Comparison of ENCODE assay signal across 13 cellular contexts in the genomic region with DNA sequence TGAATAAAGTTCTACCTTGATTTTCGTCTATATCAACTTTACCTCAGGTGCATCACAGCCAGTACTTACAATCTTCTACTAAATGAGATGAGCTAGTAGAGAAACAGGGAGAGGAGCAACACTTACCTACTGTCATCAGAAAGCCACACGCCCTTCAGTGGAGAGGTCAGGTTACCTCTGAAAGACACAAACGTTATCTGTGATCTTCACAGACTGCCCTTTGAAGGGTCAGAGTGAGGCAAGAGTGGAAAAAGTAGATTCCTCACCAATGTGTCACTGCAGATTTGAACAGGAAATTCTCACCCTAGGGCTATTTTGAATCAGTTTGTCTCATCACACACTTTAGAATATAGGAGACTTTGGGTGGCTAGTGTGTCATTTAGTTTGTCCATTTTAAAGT. TPM values are rescaled to one million over a fixed set of nuclear protein-coding genes. Genes with fewer than 3 reads are reported as not detected.
DNase-seq lines count a peak whose midpoint lies in the region; ATAC-seq, FAIRE-seq and TF ChIP-seq lines count a peak whose summit lies in the region.
"Not testable (repeated sequence)": the region's sequence is repeated elsewhere in the genome, so short reads cannot be mapped to it uniquely, and the experiment has no call there.
"Had no signal": no experiment of that assay in that cellular context is flagged by ENCODE, and none has a peak within 500 bp of the region (broad histone marks: within the 10 kb centered on the region; RNA-seq: fewer than 3 reads in every experiment).

No MANE protein-coding gene starts in this region.

- H3K4me3 ChIP-seq in CD8-positive, alpha-beta T cell (ENCODE audit: low read depth, low read length); Panc1 (ENCODE audit: low read depth in 2 of 2, low read length in 2 of 2); bronchial epithelial cell (ENCODE audit: low read depth, low read length); keratinocyte (ENCODE audit: control insufficient read depth in 2 of 3, extremely low read depth in 1 of 3, insufficient read depth in 2 of 3, low read depth in 1 of 3, low read length in 3 of 3): not testable (repeated sequence)

- not testable (repeated sequence) for BruUV-seq in Panc1 (replicated peaks; lab: Mats Ljungman, UMichigan)

- TF ChIP-seq CTCF in CD8-positive, alpha-beta T cell (IDR thresholded peaks at IDR 0.05); Panc1 (IDR thresholded peaks at IDR 0.05); bronchial epithelial cell (IDR thresholded peaks at IDR 0.05; ENCODE audit: insufficient read depth, low read length, severe bottlenecking); keratinocyte (optimal IDR thresholded peaks at IDR 0.05 in 1 of 3, IDR thresholded peaks at IDR 0.05 in 1 of 3, conservative IDR thresholded peaks at IDR 0.05 in 1 of 3; ENCODE audit: extremely low read depth in 1 of 3, insufficient read depth in 2 of 3, low read length in 3 of 3): not testable (repeated sequence)

- intact Hi-C loops in CD8-positive, alpha-beta T cell (cut with DNase I, micrococcal nuclease); Panc1 (cut with micrococcal nuclease; ENCODE audit: unreplicated experiment): not testable (repeated sequence)

- in situ Hi-C loops in Panc1 (cut with HindIII; ENCODE audit: low pct_unique_long_range_greater_than_20kb, low sequenced_read_pairs), result not testable (repeated sequence)

- not testable (repeated sequence) for H3K9ac ChIP-seq in keratinocyte (ENCODE audit: control insufficient read depth, extremely low read depth, insufficient read depth, low read length)

- CTCF ChIA-PET in CD8-positive, alpha-beta T cell (lab: Charles Lee); Panc1 (lab: Charles Lee); activated CD8-positive, alpha-beta T cell treated with anti-CD3 and anti-CD28 coated beads, Interleukin-2, amount 10 ng/mL, durations not matched to agents 7 days and 5 days (lab: Charles Lee): not testable (repeated sequence)

- H2AFZ ChIP-seq in keratinocyte (ENCODE audit: control insufficient read depth, low read length), result not testable (repeated sequence)

- not testable (repeated sequence) for DNase-seq in CD8-positive, alpha-beta T cell; H54 (ENCODE audit: insufficient read length, low spot score); Panc1 (ENCODE audit: low read depth, low spot score); activated CD8-positive, alpha-beta T cell treated with anti-CD3 and anti-CD28 coated beads, Interleukin-2, amount 10 ng/mL, durations not matched to agents 7 days and 5 days; activated naive CD8-positive, alpha-beta T cell treated with anti-CD3 and anti-CD28 coated beads, Interleukin-2, amount 10 ng/mL, durations not matched to agents 7 days and 5 days; bronchial epithelial cell (ENCODE audit: low read depth); keratinocyte (ENCODE audit: low read depth, low spot score); stimulated activated effector memory CD8-positive, alpha-beta T cell treated with anti-CD3 and anti-CD28 coated beads, Interleukin-12 subunit alpha, Interleukin-12 subunit beta, amount 100 ng/mL, for 72 hours (ENCODE audit: low spot score in 2 of 2)

- not testable (repeated sequence) for H3K27ac ChIP-seq in CD8-positive, alpha-beta T cell (ENCODE audit: low read depth, low read length); Panc1 (ENCODE audit: low read length); keratinocyte (ENCODE audit: control insufficient read depth, insufficient read depth, low read length)

- H3K4me3 Mint-ChIP-seq in CD8-positive, alpha-beta T cell; activated CD8-positive, alpha-beta T cell treated with anti-CD3 and anti-CD28 coated beads, Interleukin-2, amount 10 ng/mL, durations not matched to agents 7 days and 5 days; activated naive CD8-positive, alpha-beta T cell treated with anti-CD3 and anti-CD28 coated beads, Interleukin-2, amount 10 ng/mL, durations not matched to agents 7 days and 5 days; stimulated activated effector memory CD8-positive, alpha-beta T cell treated with anti-CD3 and anti-CD28 coated beads, Interleukin-12 subunit alpha, Interleukin-12 subunit beta, amount 100 ng/mL, for 72 hours: not testable (repeated sequence)

- not testable (repeated sequence) for H3K27me3 ChIP-seq in CD8-positive, alpha-beta T cell (ENCODE audit: insufficient read depth, low read length); Panc1 (ENCODE audit: control insufficient read depth, insufficient read depth, low read length); bronchial epithelial cell (ENCODE audit: control insufficient read depth, insufficient read depth, low read length); keratinocyte (ENCODE audit: control insufficient read depth, extremely low read depth, insufficient read depth, low read length)

- not testable (repeated sequence) for TF ChIP-seq POLR2A in H54 (IDR thresholded peaks at IDR 0.05; ENCODE audit: low read depth, low read length)

- not testable (repeated sequence) for H3K4me1 ChIP-seq in CD8-positive, alpha-beta T cell (ENCODE audit: insufficient read depth, low read length); Panc1 (ENCODE audit: control insufficient read depth, insufficient read depth, low read length); keratinocyte (ENCODE audit: control insufficient read depth, extremely low read depth, insufficient read depth, low read length)

- not testable (repeated sequence) for H3K9me3 ChIP-seq in CD8-positive, alpha-beta T cell (ENCODE audit: low read length); Panc1 (ENCODE audit: control insufficient read depth, insufficient read depth, low read depth, low read length); keratinocyte (ENCODE audit: control insufficient read depth, low read depth, low read length)

- ATAC-seq in CD8-positive, alpha-beta T cell, result peak; percentile 51
- ATAC-seq in Panc1, result peak; percentile 47
- ATAC-seq in activated CD8-positive, alpha-beta T cell treated with anti-CD3 and anti-CD28 coated beads, Interleukin-2, amount 10 ng/mL, durations not matched to agents 7 days and 5 days, result peak; percentile 81
- ATAC-seq in activated naive CD8-positive, alpha-beta T cell treated with anti-CD3 and anti-CD28 coated beads, Interleukin-2, amount 10 ng/mL, durations not matched to agents 7 days and 5 days (ENCODE audit: low read depth), result peak; percentile 63
- ATAC-seq in stimulated activated effector memory CD8-positive, alpha-beta T cell treated with anti-CD3 and anti-CD28 coated beads, Interleukin-12 subunit alpha, Interleukin-12 subunit beta, amount 100 ng/mL, for 72 hours, result peak; percentile 99

- not testable (repeated sequence) for H3K9me1 ChIP-seq in keratinocyte (ENCODE audit: control insufficient read depth, extremely low read depth, insufficient read depth, low read length)

- FAIRE-seq in H54 (lab: Jason Lieb, UNC) (peak; percentile 100), bronchial epithelial cell (lab: Jason Lieb, UNC) (peak; percentile 62), keratinocyte (lab: Jason Lieb, UNC) (peak; percentile 100)

- dilution Hi-C loops in keratinocyte (cut with MboI; ENCODE audit: extremely low pct_ligation_motif_present, low sequenced_read_pairs), result not testable (repeated sequence)

- H4K20me1 ChIP-seq in keratinocyte (ENCODE audit: control insufficient read depth, extremely low read depth, insufficient read depth, low read length), result not testable (repeated sequence)

- H3K27ac Mint-ChIP-seq in CD8-positive, alpha-beta T cell; activated CD8-positive, alpha-beta T cell treated with anti-CD3 and anti-CD28 coated beads, Interleukin-2, amount 10 ng/mL, durations not matched to agents 7 days and 5 days; activated naive CD8-positive, alpha-beta T cell treated with anti-CD3 and anti-CD28 coated beads, Interleukin-2, amount 10 ng/mL, durations not matched to agents 7 days and 5 days; stimulated activated effector memory CD8-positive, alpha-beta T cell treated with anti-CD3 and anti-CD28 coated beads, Interleukin-12 subunit alpha, Interleukin-12 subunit beta, amount 100 ng/mL, for 72 hours: not testable (repeated sequence)

- not testable (repeated sequence) for H3K4me2 ChIP-seq in keratinocyte (ENCODE audit: control insufficient read depth, extremely low read depth, insufficient read depth, low read depth, low read length)

- H3K79me2 ChIP-seq in keratinocyte (ENCODE audit: control insufficient read depth, insufficient read depth, low read length), result not testable (repeated sequence)

- not testable (repeated sequence) for H3K4me1 Mint-ChIP-seq in CD8-positive, alpha-beta T cell (ENCODE audit: low read depth); activated CD8-positive, alpha-beta T cell treated with anti-CD3 and anti-CD28 coated beads, Interleukin-2, amount 10 ng/mL, durations not matched to agents 7 days and 5 days (ENCODE audit: low read depth); activated naive CD8-positive, alpha-beta T cell treated with anti-CD3 and anti-CD28 coated beads, Interleukin-2, amount 10 ng/mL, durations not matched to agents 7 days and 5 days; stimulated activated effector memory CD8-positive, alpha-beta T cell treated with anti-CD3 and anti-CD28 coated beads, Interleukin-12 subunit alpha, Interleukin-12 subunit beta, amount 100 ng/mL, for 72 hours

- not testable (repeated sequence) for H3K36me3 Mint-ChIP-seq in CD8-positive, alpha-beta T cell; activated CD8-positive, alpha-beta T cell treated with anti-CD3 and anti-CD28 coated beads, Interleukin-2, amount 10 ng/mL, durations not matched to agents 7 days and 5 days (ENCODE audit: low read depth); activated naive CD8-positive, alpha-beta T cell treated with anti-CD3 and anti-CD28 coated beads, Interleukin-2, amount 10 ng/mL, durations not matched to agents 7 days and 5 days
- peaks cover 15% of the 10 kb centered on the region for H3K36me3 Mint-ChIP-seq in stimulated activated effector memory CD8-positive, alpha-beta T cell treated with anti-CD3 and anti-CD28 coated beads, Interleukin-12 subunit alpha, Interleukin-12 subunit beta, amount 100 ng/mL, for 72 hours

- POLR2A ChIA-PET in CD8-positive, alpha-beta T cell (lab: Charles Lee); Panc1 (lab: Charles Lee); activated CD8-positive, alpha-beta T cell treated with anti-CD3 and anti-CD28 coated beads, Interleukin-2, amount 10 ng/mL, durations not matched to agents 7 days and 5 days (lab: Charles Lee); activated naive CD8-positive, alpha-beta T cell treated with anti-CD3 and anti-CD28 coated beads, Interleukin-2, amount 10 ng/mL, durations not matched to agents 7 days and 5 days (lab: Charles Lee): not testable (repeated sequence)

- H3K27me3 Mint-ChIP-seq in CD8-positive, alpha-beta T cell (ENCODE audit: low read depth); activated CD8-positive, alpha-beta T cell treated with anti-CD3 and anti-CD28 coated beads, Interleukin-2, amount 10 ng/mL, durations not matched to agents 7 days and 5 days (ENCODE audit: low read depth); activated naive CD8-positive, alpha-beta T cell treated with anti-CD3 and anti-CD28 coated beads, Interleukin-2, amount 10 ng/mL, durations not matched to agents 7 days and 5 days: not testable (repeated sequence)

- not testable (repeated sequence) for H3K36me3 ChIP-seq in CD8-positive, alpha-beta T cell (ENCODE audit: insufficient read depth, low read length); Panc1 (ENCODE audit: control insufficient read depth, insufficient read depth, low read length); bronchial epithelial cell (ENCODE audit: control insufficient read depth, insufficient read depth, low read length); keratinocyte (ENCODE audit: control insufficient read depth in 2 of 2, extremely low read depth in 1 of 2, insufficient read depth in 2 of 2, low read length in 2 of 2)

- H3K9me3 Mint-ChIP-seq in CD8-positive, alpha-beta T cell; activated CD8-positive, alpha-beta T cell treated with anti-CD3 and anti-CD28 coated beads, Interleukin-2, amount 10 ng/mL, durations not matched to agents 7 days and 5 days (ENCODE audit: insufficient read depth); activated naive CD8-positive, alpha-beta T cell treated with anti-CD3 and anti-CD28 coated beads, Interleukin-2, amount 10 ng/mL, durations not matched to agents 7 days and 5 days; stimulated activated effector memory CD8-positive, alpha-beta T cell treated with anti-CD3 and anti-CD28 coated beads, Interleukin-12 subunit alpha, Interleukin-12 subunit beta, amount 100 ng/mL, for 72 hours: not testable (repeated sequence)

RNA-seq across cellular contexts. Expression of gene KLRC3, which starts 1.8 kb away (rescaled TPM):
- 1 to 10 TPM; 5.2 to 6.2 TPM for total RNA-seq in CD8-positive, alpha-beta T cell
- total RNA-seq in Panc1 (2021; ENCODE audit: unreplicated experiment), result 0.74 TPM
- polyA plus RNA-seq in Panc1 (2012; ENCODE audit: insufficient read length), result 0.73 TPM
- total RNA-seq in activated CD8-positive, alpha-beta T cell treated with anti-CD3 and anti-CD28 coated beads, Interleukin-2, amount 10 ng/mL, durations not matched to agents 7 days and 5 days, result 1 to 10 TPM; 1.3 to 2.1 TPM
- 1 to 10 TPM; 3.0 to 5.6 TPM for total RNA-seq in activated naive CD8-positive, alpha-beta T cell treated with anti-CD3 and anti-CD28 coated beads, Interleukin-2, amount 10 ng/mL, durations not matched to agents 7 days and 5 days
- not detected in 2 replicates for total RNA-seq in bronchial epithelial cell
- not detected in 3 replicates for polyA plus RNA-seq in keratinocyte
- polyA plus RNA-seq in keratinocyte (2011; ENCODE audit: low read depth), result not detected
- polyA plus RNA-seq in keratinocyte (2011; cell fraction: cytosol; rRNA removed), result not detected in 2 replicates
- not detected in 2 replicates for polyA plus RNA-seq in keratinocyte (2011; cell fraction: nucleus; rRNA removed)
- polyA plus RNA-seq in keratinocyte (2012; ENCODE audit: low replicate concordance), result not detected in 2 replicates
- polyA minus RNA-seq in keratinocyte, result not detected in 3 replicates
- polyA minus RNA-seq in keratinocyte (2011; cell fraction: cytosol; rRNA and poly(A)+ RNA removed), result not detected
- not detected in 2 replicates for polyA minus RNA-seq in keratinocyte (2011; cell fraction: nucleus; rRNA and poly(A)+ RNA removed)
- total RNA-seq: M059J, Right ventricle myocardium inferior, SJCRH30 had no signal
- polyA plus RNA-seq: BJ had no signal

RNA-seq across cellular contexts. Expression of gene KLRC4, which starts 12.6 kb away (rescaled TPM):
- total RNA-seq in CD8-positive, alpha-beta T cell, result 10 to 100 TPM; 14.3 to 16.0 TPM
- total RNA-seq in Panc1 (2021; ENCODE audit: unreplicated experiment) (1.4 TPM), bronchial epithelial cell (not detected in 2 replicates)
- 0.65 TPM for polyA plus RNA-seq in Panc1 (2012; ENCODE audit: insufficient read length)
- 1 to 10 TPM; 3.6 to 4.9 TPM for total RNA-seq in activated CD8-positive, alpha-beta T cell treated with anti-CD3 and anti-CD28 coated beads, Interleukin-2, amount 10 ng/mL, durations not matched to agents 7 days and 5 days
- total RNA-seq in activated naive CD8-positive, alpha-beta T cell treated with anti-CD3 and anti-CD28 coated beads, Interleukin-2, amount 10 ng/mL, durations not matched to agents 7 days and 5 days, result 10 to 100 TPM; 37.8 to 38.4 TPM
- not detected in 3 replicates for polyA plus RNA-seq in keratinocyte
- polyA plus RNA-seq in keratinocyte (2011; ENCODE audit: low read depth), result not detected
- polyA plus RNA-seq in keratinocyte (2011; cell fraction: cytosol; rRNA removed), result not detected in 2 replicates
- not detected in 2 replicates for polyA plus RNA-seq in keratinocyte (2011; cell fraction: nucleus; rRNA removed)
- not detected in 2 replicates for polyA plus RNA-seq in keratinocyte (2012; ENCODE audit: low replicate concordance)
- not detected in 3 replicates for polyA minus RNA-seq in keratinocyte
- polyA minus RNA-seq in keratinocyte (2011; cell fraction: cytosol; rRNA and poly(A)+ RNA removed), result not detected
- not detected in 2 replicates for polyA minus RNA-seq in keratinocyte (2011; cell fraction: nucleus; rRNA and poly(A)+ RNA removed)
- total RNA-seq: M059J, Right ventricle myocardium inferior, SJCRH30 had no signal
- polyA plus RNA-seq: BJ had no signal

RNA-seq across cellular contexts. Expression of gene KLRC2, which starts 13.7 kb away (rescaled TPM):
- 1 to 10 TPM; 2.8 to 3.6 TPM for total RNA-seq in CD8-positive, alpha-beta T cell
- total RNA-seq in Panc1 (2021; ENCODE audit: unreplicated experiment), result not detected
- polyA plus RNA-seq in Panc1 (2012; ENCODE audit: insufficient read length), result not detected
- total RNA-seq in activated CD8-positive, alpha-beta T cell treated with anti-CD3 and anti-CD28 coated beads, Interleukin-2, amount 10 ng/mL, durations not matched to agents 7 days and 5 days, result 1 to 10 TPM; 1.6 to 1.7 TPM
- total RNA-seq in activated naive CD8-positive, alpha-beta T cell treated with anti-CD3 and anti-CD28 coated beads, Interleukin-2, amount 10 ng/mL, durations not matched to agents 7 days and 5 days, result 1 to 10 TPM; 4.4 to 7.9 TPM
- total RNA-seq in bronchial epithelial cell, result not detected in 2 replicates
- polyA plus RNA-seq in keratinocyte, result 0.09 TPM in 1 of 3 replicates, not detected in the others
- polyA plus RNA-seq in keratinocyte (2011; ENCODE audit: low read depth), result not detected
- polyA plus RNA-seq in keratinocyte (2011; cell fraction: cytosol; rRNA removed), result not detected in 2 replicates
- polyA plus RNA-seq in keratinocyte (2011; cell fraction: nucleus; rRNA removed), result not detected in 2 replicates
- polyA plus RNA-seq in keratinocyte (2012; ENCODE audit: low replicate concordance), result not detected in 2 replicates
- polyA minus RNA-seq in keratinocyte, result not detected in 3 replicates
- not detected for polyA minus RNA-seq in keratinocyte (2011; cell fraction: cytosol; rRNA and poly(A)+ RNA removed)
- 0.74 and 2.5 TPM in 2 replicates for polyA minus RNA-seq in keratinocyte (2011; cell fraction: nucleus; rRNA and poly(A)+ RNA removed)
- total RNA-seq: M059J, OCI-LY7, Right ventricle myocardium inferior, SJCRH30 had no signal
- polyA plus RNA-seq: BJ had no signal

RNA-seq across cellular contexts. Expression of gene KLRC1, which starts 31.0 kb away (rescaled TPM):
- 1 to 10 TPM; 3.4 to 4.0 TPM for total RNA-seq in CD8-positive, alpha-beta T cell
- not detected for total RNA-seq in Panc1 (2021; ENCODE audit: unreplicated experiment)
- not detected for polyA plus RNA-seq in Panc1 (2012; ENCODE audit: insufficient read length)
- total RNA-seq in activated CD8-positive, alpha-beta T cell treated with anti-CD3 and anti-CD28 coated beads, Interleukin-2, amount 10 ng/mL, durations not matched to agents 7 days and 5 days, result 1 to 10 TPM; 4.9 to 5.0 TPM
- total RNA-seq in activated naive CD8-positive, alpha-beta T cell treated with anti-CD3 and anti-CD28 coated beads, Interleukin-2, amount 10 ng/mL, durations not matched to agents 7 days and 5 days, result 10 to 100 TPM in 1 of 2 experiments, 1 to 10 TPM in 1; 7.8 to 12.1 TPM
- not detected in 2 replicates for total RNA-seq in bronchial epithelial cell
- polyA plus RNA-seq in keratinocyte, result 0.07 TPM in 1 of 3 replicates, not detected in the others
- not detected for polyA plus RNA-seq in keratinocyte (2011; ENCODE audit: low read depth)
- not detected in 2 replicates for polyA plus RNA-seq in keratinocyte (2011; cell fraction: cytosol; rRNA removed)
- polyA plus RNA-seq in keratinocyte (2011; cell fraction: nucleus; rRNA removed), result not detected in 2 replicates
- polyA plus RNA-seq in keratinocyte (2012; ENCODE audit: low replicate concordance), result not detected in 2 replicates
- not detected in 3 replicates for polyA minus RNA-seq in keratinocyte
- not detected for polyA minus RNA-seq in keratinocyte (2011; cell fraction: cytosol; rRNA and poly(A)+ RNA removed)
- polyA minus RNA-seq in keratinocyte (2011; cell fraction: nucleus; rRNA and poly(A)+ RNA removed), result not detected in 2 replicates
- total RNA-seq: M059J, Right ventricle myocardium inferior, SJCRH30 had no signal
- polyA plus RNA-seq: BJ had no signal

RNA-seq across cellular contexts. Expression of gene KLRK1, which starts 32.3 kb away (rescaled TPM):
- total RNA-seq in CD8-positive, alpha-beta T cell, result 100 to 1,000 TPM; 238 to 242 TPM
- total RNA-seq in Panc1 (2021; ENCODE audit: unreplicated experiment) (0.95 TPM), bronchial epithelial cell (not detected in 2 replicates)
- polyA plus RNA-seq in Panc1 (2012; ENCODE audit: insufficient read length), result 1.1 TPM
- 100 to 1,000 TPM; 117 to 123 TPM for total RNA-seq in activated CD8-positive, alpha-beta T cell treated with anti-CD3 and anti-CD28 coated beads, Interleukin-2, amount 10 ng/mL, durations not matched to agents 7 days and 5 days
- total RNA-seq in activated naive CD8-positive, alpha-beta T cell treated with anti-CD3 and anti-CD28 coated beads, Interleukin-2, amount 10 ng/mL, durations not matched to agents 7 days and 5 days, result 100 to 1,000 TPM; 319 to 355 TPM
- not detected in 3 replicates for polyA plus RNA-seq in keratinocyte
- not detected for polyA plus RNA-seq in keratinocyte (2011; ENCODE audit: low read depth)
- not detected in 2 replicates for polyA plus RNA-seq in keratinocyte (2011; cell fraction: cytosol; rRNA removed)
- not detected in 2 replicates for polyA plus RNA-seq in keratinocyte (2011; cell fraction: nucleus; rRNA removed)
- polyA plus RNA-seq in keratinocyte (2012; ENCODE audit: low replicate concordance), result 0.14 and 0.20 TPM in 2 replicates
- not detected in 3 replicates for polyA minus RNA-seq in keratinocyte
- not detected for polyA minus RNA-seq in keratinocyte (2011; cell fraction: cytosol; rRNA and poly(A)+ RNA removed)
- polyA minus RNA-seq in keratinocyte (2011; cell fraction: nucleus; rRNA and poly(A)+ RNA removed), result not detected in 2 replicates
- total RNA-seq: M059J, SJCRH30 had no signal
- polyA plus RNA-seq: BJ had no signal

Comparison
In these comparisons a context has a peak if more than half of its experiments do, and no peak if none do; other contexts are left out.
1. ATAC-seq: peak in every context shown above with its lines; median percentile 99 in stimulated activated effector memory CD8-positive, alpha-beta T cell treated with anti-CD3 and anti-CD28 coated beads, Interleukin-12 subunit alpha, Interleukin-12 subunit beta, amount 100 ng/mL, for 72 hours; 81 in activated CD8-positive, alpha-beta T cell treated with anti-CD3 and anti-CD28 coated beads, Interleukin-2, amount 10 ng/mL, durations not matched to agents 7 days and 5 days; 63 in activated naive CD8-positive, alpha-beta T cell treated with anti-CD3 and anti-CD28 coated beads, Interleukin-2, amount 10 ng/mL, durations not matched to agents 7 days and 5 days; 51 in CD8-positive, alpha-beta T cell; 47 in Panc1.